In the genomic region with DNA sequence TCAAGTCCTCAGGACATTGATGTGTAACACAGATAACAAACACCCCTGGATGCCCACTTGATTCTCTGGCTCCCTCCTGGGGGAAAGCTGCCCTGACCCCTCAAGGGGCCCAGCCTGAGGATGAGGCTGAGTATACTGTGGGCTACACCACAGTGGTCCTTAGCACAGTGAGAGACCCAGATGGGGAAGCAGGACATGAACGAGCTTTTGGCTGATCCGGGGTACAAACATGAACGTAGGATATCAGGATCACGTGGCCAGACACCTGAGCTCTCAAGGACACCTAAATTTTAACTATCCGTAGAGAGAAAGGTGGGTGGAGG, we compare ENCODE assay signal across 1 cellular context.
TF ChIP-seq lines count a peak whose summit lies in the region.

No MANE protein-coding gene starts in this region.

TF ChIP-seq in K562, 482 proteins besides CTCF, POLR2A, EP300 and RAD21 (continued from another document):
- TF ChIP-seq, protein P1, sequence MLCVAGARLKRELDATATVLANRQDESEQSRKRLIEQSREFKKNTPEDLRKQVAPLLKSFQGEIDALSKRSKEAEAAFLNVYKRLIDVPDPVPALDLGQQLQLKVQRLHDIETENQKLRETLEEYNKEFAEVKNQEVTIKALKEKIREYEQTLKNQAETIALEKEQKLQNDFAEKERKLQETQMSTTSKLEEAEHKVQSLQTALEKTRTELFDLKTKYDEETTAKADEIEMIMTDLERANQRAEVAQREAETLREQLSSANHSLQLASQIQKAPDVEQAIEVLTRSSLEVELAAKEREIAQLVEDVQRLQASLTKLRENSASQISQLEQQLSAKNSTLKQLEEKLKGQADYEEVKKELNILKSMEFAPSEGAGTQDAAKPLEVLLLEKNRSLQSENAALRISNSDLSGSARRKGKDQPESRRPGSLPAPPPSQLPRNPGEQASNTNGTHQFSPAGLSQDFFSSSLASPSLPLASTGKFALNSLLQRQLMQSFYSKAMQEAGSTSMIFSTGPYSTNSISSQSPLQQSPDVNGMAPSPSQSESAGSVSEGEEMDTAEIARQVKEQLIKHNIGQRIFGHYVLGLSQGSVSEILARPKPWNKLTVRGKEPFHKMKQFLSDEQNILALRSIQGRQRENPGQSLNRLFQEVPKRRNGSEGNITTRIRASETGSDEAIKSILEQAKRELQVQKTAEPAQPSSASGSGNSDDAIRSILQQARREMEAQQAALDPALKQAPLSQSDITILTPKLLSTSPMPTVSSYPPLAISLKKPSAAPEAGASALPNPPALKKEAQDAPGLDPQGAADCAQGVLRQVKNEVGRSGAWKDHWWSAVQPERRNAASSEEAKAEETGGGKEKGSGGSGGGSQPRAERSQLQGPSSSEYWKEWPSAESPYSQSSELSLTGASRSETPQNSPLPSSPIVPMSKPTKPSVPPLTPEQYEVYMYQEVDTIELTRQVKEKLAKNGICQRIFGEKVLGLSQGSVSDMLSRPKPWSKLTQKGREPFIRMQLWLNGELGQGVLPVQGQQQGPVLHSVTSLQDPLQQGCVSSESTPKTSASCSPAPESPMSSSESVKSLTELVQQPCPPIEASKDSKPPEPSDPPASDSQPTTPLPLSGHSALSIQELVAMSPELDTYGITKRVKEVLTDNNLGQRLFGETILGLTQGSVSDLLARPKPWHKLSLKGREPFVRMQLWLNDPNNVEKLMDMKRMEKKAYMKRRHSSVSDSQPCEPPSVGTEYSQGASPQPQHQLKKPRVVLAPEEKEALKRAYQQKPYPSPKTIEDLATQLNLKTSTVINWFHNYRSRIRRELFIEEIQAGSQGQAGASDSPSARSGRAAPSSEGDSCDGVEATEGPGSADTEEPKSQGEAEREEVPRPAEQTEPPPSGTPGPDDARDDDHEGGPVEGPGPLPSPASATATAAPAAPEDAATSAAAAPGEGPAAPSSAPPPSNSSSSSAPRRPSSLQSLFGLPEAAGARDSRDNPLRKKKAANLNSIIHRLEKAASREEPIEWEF (CRISPR knock-in tag; IDR thresholded peaks at IDR 0.05), result 0 out of 2 replicates have a peak, but pooled peaks have one; percentile 24
- TF ChIP-seq TEAD2 (tag; IDR thresholded peaks at IDR 0.05), result peak; percentile 53; the same call in 1 of the 2 replicates
- TF ChIP-seq, protein P2, sequence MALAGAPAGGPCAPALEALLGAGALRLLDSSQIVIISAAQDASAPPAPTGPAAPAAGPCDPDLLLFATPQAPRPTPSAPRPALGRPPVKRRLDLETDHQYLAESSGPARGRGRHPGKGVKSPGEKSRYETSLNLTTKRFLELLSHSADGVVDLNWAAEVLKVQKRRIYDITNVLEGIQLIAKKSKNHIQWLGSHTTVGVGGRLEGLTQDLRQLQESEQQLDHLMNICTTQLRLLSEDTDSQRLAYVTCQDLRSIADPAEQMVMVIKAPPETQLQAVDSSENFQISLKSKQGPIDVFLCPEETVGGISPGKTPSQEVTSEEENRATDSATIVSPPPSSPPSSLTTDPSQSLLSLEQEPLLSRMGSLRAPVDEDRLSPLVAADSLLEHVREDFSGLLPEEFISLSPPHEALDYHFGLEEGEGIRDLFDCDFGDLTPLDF (CRISPR knock-in tag; IDR thresholded peaks at IDR 0.05), result peak; percentile 2; the same call in 1 of the 2 replicates
- no peak for TF ChIP-seq FOS (IDR thresholded peaks at IDR 0.05; ENCODE audit: extremely low read depth, insufficient read length)
- TF ChIP-seq GABPA (tag; conservative IDR thresholded peaks at IDR 0.05; ENCODE audit: low read depth), result no peak
- TF ChIP-seq ZNF699 (CRISPR knock-in tag; IDR thresholded peaks at IDR 0.05; ENCODE audit: insufficient replicate concordance), result no peak
- TF ChIP-seq, protein P3, sequence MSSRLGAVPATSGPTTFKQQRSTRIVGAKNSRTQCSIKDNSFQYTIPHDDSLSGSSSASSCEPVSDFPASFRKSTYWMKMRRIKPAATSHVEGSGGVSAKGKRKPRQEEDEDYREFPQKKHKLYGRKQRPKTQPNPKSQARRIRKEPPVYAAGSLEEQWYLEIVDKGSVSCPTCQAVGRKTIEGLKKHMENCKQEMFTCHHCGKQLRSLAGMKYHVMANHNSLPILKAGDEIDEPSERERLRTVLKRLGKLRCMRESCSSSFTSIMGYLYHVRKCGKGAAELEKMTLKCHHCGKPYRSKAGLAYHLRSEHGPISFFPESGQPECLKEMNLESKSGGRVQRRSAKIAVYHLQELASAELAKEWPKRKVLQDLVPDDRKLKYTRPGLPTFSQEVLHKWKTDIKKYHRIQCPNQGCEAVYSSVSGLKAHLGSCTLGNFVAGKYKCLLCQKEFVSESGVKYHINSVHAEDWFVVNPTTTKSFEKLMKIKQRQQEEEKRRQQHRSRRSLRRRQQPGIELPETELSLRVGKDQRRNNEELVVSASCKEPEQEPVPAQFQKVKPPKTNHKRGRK (tag; IDR thresholded peaks at IDR 0.05), result no peak
- TF ChIP-seq, protein P4, sequence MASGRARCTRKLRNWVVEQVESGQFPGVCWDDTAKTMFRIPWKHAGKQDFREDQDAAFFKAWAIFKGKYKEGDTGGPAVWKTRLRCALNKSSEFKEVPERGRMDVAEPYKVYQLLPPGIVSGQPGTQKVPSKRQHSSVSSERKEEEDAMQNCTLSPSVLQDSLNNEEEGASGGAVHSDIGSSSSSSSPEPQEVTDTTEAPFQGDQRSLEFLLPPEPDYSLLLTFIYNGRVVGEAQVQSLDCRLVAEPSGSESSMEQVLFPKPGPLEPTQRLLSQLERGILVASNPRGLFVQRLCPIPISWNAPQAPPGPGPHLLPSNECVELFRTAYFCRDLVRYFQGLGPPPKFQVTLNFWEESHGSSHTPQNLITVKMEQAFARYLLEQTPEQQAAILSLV (tag; IDR thresholded peaks at IDR 0.05), result no peak
- TF ChIP-seq ETV1 (tag; conservative IDR thresholded peaks at IDR 0.05; ENCODE audit: low read depth), result peak; percentile 22; the same call in 1 of the 2 replicates
- TF ChIP-seq, protein P5, sequence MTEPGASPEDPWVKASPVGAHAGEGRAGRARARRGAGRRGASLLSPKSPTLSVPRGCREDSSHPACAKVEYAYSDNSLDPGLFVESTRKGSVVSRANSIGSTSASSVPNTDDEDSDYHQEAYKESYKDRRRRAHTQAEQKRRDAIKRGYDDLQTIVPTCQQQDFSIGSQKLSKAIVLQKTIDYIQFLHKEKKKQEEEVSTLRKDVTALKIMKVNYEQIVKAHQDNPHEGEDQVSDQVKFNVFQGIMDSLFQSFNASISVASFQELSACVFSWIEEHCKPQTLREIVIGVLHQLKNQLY (CRISPR knock-in tag; conservative IDR thresholded peaks at IDR 0.05), result peak in 1 of 2 experiments; percentile 87; a peak in 2 of 4 replicates
- TF ChIP-seq ZNF584 (CRISPR knock-in tag; IDR thresholded peaks at IDR 0.05; ENCODE audit: low read depth), result no peak
- no peak for TF ChIP-seq SP2 (IDR thresholded peaks at IDR 0.05; ENCODE audit: extremely low read depth, low read depth, low read length, poor library complexity, severe bottlenecking)
- TF ChIP-seq ZNF12 (CRISPR knock-in tag; IDR thresholded peaks at IDR 0.05), result 0 out of 2 replicates have a peak, but pooled peaks have one; percentile 10
- TF ChIP-seq JUND (IDR thresholded peaks at IDR 0.05; ENCODE audit: borderline replicate concordance, low read depth, low read length), result no peak
- no peak for TF ChIP-seq JUND (tag; IDR thresholded peaks at IDR 0.05; ENCODE audit: borderline replicate concordance, low read depth, low read length)
- TF ChIP-seq MED1 (CRISPR knock-in tag; IDR thresholded peaks at IDR 0.05; ENCODE audit: borderline replicate concordance), result 0 out of 2 replicates have a peak, but pooled peaks have one; percentile 5
- TF ChIP-seq MYC (IDR thresholded peaks at IDR 0.05; ENCODE audit: low read depth, low read length), result no peak
- TF ChIP-seq MYC (CRISPR knock-in tag; IDR thresholded peaks at IDR 0.05; ENCODE audit: borderline replicate concordance, low read depth), result no peak
- TF ChIP-seq, protein P6, sequence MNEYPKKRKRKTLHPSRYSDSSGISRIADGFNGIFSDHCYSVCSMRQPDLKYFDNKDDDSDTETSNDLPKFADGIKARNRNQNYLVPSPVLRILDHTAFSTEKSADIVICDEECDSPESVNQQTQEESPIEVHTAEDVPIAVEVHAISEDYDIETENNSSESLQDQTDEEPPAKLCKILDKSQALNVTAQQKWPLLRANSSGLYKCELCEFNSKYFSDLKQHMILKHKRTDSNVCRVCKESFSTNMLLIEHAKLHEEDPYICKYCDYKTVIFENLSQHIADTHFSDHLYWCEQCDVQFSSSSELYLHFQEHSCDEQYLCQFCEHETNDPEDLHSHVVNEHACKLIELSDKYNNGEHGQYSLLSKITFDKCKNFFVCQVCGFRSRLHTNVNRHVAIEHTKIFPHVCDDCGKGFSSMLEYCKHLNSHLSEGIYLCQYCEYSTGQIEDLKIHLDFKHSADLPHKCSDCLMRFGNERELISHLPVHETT (CRISPR knock-in tag; conservative IDR thresholded peaks at IDR 0.05 in 1 of 2, IDR thresholded peaks at IDR 0.05 in 1 of 2), result peak in 1 of 2 experiments; percentile 55; a peak in 1 of 4 replicates
- TF ChIP-seq, protein P7, sequence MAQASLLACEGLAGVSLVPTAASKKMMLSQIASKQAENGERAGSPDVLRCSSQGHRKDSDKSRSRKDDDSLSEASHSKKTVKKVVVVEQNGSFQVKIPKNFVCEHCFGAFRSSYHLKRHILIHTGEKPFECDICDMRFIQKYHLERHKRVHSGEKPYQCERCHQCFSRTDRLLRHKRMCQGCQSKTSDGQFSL (CRISPR knock-in tag; IDR thresholded peaks at IDR 0.05), result no peak
- TF ChIP-seq, protein P7 (tag; IDR thresholded peaks at IDR 0.05), result no peak
- TF ChIP-seq NR4A1 (CRISPR knock-in tag; IDR thresholded peaks at IDR 0.05), result no peak
- TF ChIP-seq NR4A1 (tag; IDR thresholded peaks at IDR 0.05), result no peak
- TF ChIP-seq POLR2AphosphoS2 (IDR thresholded peaks at IDR 0.05; ENCODE audit: low read length), result no peak
- TF ChIP-seq ZNF764 (CRISPR knock-in tag; IDR thresholded peaks at IDR 0.05; ENCODE audit: low read depth), result no peak
- TF ChIP-seq KLF10 (CRISPR knock-in tag; IDR thresholded peaks at IDR 0.05), result peak; percentile 25; the same call in 1 of the 2 replicates
- no peak for TF ChIP-seq EP400 (IDR thresholded peaks at IDR 0.05)
- TF ChIP-seq, protein P8, sequence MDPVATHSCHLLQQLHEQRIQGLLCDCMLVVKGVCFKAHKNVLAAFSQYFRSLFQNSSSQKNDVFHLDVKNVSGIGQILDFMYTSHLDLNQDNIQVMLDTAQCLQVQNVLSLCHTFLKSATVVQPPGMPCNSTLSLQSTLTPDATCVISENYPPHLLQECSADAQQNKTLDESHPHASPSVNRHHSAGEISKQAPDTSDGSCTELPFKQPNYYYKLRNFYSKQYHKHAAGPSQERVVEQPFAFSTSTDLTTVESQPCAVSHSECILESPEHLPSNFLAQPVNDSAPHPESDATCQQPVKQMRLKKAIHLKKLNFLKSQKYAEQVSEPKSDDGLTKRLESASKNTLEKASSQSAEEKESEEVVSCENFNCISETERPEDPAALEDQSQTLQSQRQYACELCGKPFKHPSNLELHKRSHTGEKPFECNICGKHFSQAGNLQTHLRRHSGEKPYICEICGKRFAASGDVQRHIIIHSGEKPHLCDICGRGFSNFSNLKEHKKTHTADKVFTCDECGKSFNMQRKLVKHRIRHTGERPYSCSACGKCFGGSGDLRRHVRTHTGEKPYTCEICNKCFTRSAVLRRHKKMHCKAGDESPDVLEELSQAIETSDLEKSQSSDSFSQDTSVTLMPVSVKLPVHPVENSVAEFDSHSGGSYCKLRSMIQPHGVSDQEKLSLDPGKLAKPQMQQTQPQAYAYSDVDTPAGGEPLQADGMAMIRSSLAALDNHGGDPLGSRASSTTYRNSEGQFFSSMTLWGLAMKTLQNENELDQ (CRISPR knock-in tag; IDR thresholded peaks at IDR 0.05; ENCODE audit: borderline replicate concordance), result no peak
- TF ChIP-seq, protein P9, sequence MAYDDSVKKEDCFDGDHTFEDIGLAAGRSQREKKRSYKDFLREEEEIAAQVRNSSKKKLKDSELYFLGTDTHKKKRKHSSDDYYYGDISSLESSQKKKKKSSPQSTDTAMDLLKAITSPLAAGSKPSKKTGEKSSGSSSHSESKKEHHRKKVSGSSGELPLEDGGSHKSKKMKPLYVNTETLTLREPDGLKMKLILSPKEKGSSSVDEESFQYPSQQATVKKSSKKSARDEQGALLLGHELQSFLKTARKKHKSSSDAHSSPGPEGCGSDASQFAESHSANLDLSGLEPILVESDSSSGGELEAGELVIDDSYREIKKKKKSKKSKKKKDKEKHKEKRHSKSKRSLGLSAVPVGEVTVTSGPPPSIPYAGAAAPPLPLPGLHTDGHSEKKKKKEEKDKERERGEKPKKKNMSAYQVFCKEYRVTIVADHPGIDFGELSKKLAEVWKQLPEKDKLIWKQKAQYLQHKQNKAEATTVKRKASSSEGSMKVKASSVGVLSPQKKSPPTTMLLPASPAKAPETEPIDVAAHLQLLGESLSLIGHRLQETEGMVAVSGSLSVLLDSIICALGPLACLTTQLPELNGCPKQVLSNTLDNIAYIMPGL (CRISPR knock-in tag; IDR thresholded peaks at IDR 0.05), result peak; percentile 16
- TF ChIP-seq CTBP1 (IDR thresholded peaks at IDR 0.05; ENCODE audit: borderline replicate concordance), result no peak
- TF ChIP-seq HNRNPLL (IDR thresholded peaks at IDR 0.05; ENCODE audit: low read depth, low read length, poor library complexity, severe bottlenecking), result no peak
- 0 out of 2 replicates have a peak, but pooled peaks have one; percentile 18 for TF ChIP-seq RAD51 (IDR thresholded peaks at IDR 0.05; ENCODE audit: borderline replicate concordance, low read depth)
- TF ChIP-seq CEBPB (tag; IDR thresholded peaks at IDR 0.05), result no peak
TF ChIP-seq in K562: peak in this region for 12.
